Comparison of ENCODE assay signal across 7 cellular contexts in genomic region chr17:77475012-77475976, GRCh38.
DNase-seq lines count a peak whose midpoint lies in the region; ATAC-seq, FAIRE-seq and TF ChIP-seq lines count a peak whose summit lies in the region.

No MANE protein-coding gene starts in this region.

- H3K18ac ChIP-seq in H1 (ENCODE audit: extremely low read depth, low read length): peak overlapping the region; percentile 25

- TF ChIP-seq EP300 in H1 (IDR thresholded peaks at IDR 0.05; ENCODE audit: borderline replicate concordance in 1 of 2, low read depth in 2 of 2, low read length in 2 of 2): no peak

- peaks cover 3% of the 10 kb centered on the region; the same call in 1 of the 2 replicates for H3K23me2 ChIP-seq in H1 (ENCODE audit: low read depth, low read length)

- peaks cover 6 to 77% of the 10 kb centered on the region in 2 experiments for H3K79me2 ChIP-seq in H1 (ENCODE audit: control insufficient read depth in 1 of 2, insufficient read depth in 2 of 2, low read length in 2 of 2)

- TF ChIP-seq RAD21 in H1 (IDR thresholded peaks at IDR 0.05 in 1 of 2, conservative IDR thresholded peaks at IDR 0.05 in 1 of 2; ENCODE audit: low read depth in 2 of 2, low read length in 2 of 2): no peak

- peak overlapping the region; percentile 16; the same call in 1 of the 2 replicates for H2BK20ac ChIP-seq in H1 (ENCODE audit: low read length)

- H2AK5ac ChIP-seq in H1 (ENCODE audit: low read depth, low read length): 0 out of 2 replicates have a peak overlapping the region, but pooled peaks have one; percentile 76

- H3K4me1 ChIP-seq in H1 (replicated peaks in 1 of 4; ENCODE audit: control insufficient read depth in 3 of 4, insufficient read depth in 4 of 4, low read length in 3 of 4) (peaks cover 29 to 81% (median 55%) of the 10 kb centered on the region in 4 experiments), testis (peaks cover 100% of the 10 kb centered on the region)

- intact Hi-C loops in testis (cut with DNase I; ENCODE audit: low total_unique reads): no loop called here

- H3K9me3 ChIP-seq in H1 (ENCODE audit: insufficient read depth in 2 of 2, low read depth in 1 of 2, low read length in 1 of 2) (no peaks in the 10 kb centered on the region), testis (no peaks in the 10 kb centered on the region)

- H3K4me2 ChIP-seq in H1 (ENCODE audit: insufficient read depth in 1 of 2, low read depth in 2 of 2, low read length in 2 of 2): no peak overlapping the region

- no peak overlapping the region; a peak in 1 of 7 replicates for H3K9ac ChIP-seq in H1 (replicated peaks in 1 of 4; ENCODE audit: extremely low read depth in 1 of 4, low read depth in 3 of 4, low read length in 3 of 4)

- ATAC-seq in GM21367 (IDR thresholded peaks at IDR 0.05; ENCODE audit: unreplicated experiment) (no peak), HG03432 (IDR thresholded peaks at IDR 0.05; ENCODE audit: unreplicated experiment) (no peak)

- TF ChIP-seq POLR2A in H1 (IDR thresholded peaks at IDR 0.05; ENCODE audit: control extremely low read depth in 1 of 2, low read depth in 2 of 2, low read length in 2 of 2) (no peak), testis (IDR thresholded peaks at IDR 0.05) (no peak)

- CTCF ChIA-PET in H1 (lab: Charles Lee; ENCODE audit: partially characterized antibody): interaction anchor here (0.7 to 3.2 kb wide), 7 partner anchors 9 to 281 kb away, joined by 3 to 14 read pairs (median 7); no protein-coding TSS in a partner anchor

- H2BK120ac ChIP-seq in H1 (replicated peaks; ENCODE audit: low read depth, low read length): no peak overlapping the region

- peak overlapping the region; percentile 61; the same call in 1 of the 2 replicates for H2BK5ac ChIP-seq in H1 (ENCODE audit: low read depth, low read length)

- no peak overlapping the region for H3K14ac ChIP-seq in H1 (ENCODE audit: insufficient read length)

- POLR2A ChIA-PET in H1 (lab: Charles Lee; ENCODE audit: partially characterized antibody): interaction anchor here (0.6 to 6.1 kb wide), 6 partner anchors 9 to 292 kb away, joined by 3 to 33 read pairs (median 4); no protein-coding TSS in a partner anchor

- H3K79me1 ChIP-seq in H1 (ENCODE audit: low read depth, low read length): peaks cover 24% of the 10 kb centered on the region

- H3K4ac ChIP-seq in H1 (replicated peaks; ENCODE audit: insufficient read length, low read depth, low read length): peak overlapping the region; percentile 58

- peak overlapping the region; percentile 45; the same call in 1 of the 2 replicates for H3K27ac ChIP-seq in H1 (ENCODE audit: low read depth, low read length)
- H3K27ac ChIP-seq in testis: peak overlapping the region in 1 of 2 donors; percentile 74

- FAIRE-seq in H1 (lab: Jason Lieb, UNC): no peak

- TF ChIP-seq CTCF in H1 (IDR thresholded peaks at IDR 0.05; ENCODE audit: control extremely low read depth in 1 of 3, insufficient read depth in 1 of 3, low read depth in 1 of 3, low read length in 3 of 3) (no peak), testis (IDR thresholded peaks at IDR 0.05) (no peak)

- no peak overlapping the region for H4K8ac ChIP-seq in H1 (ENCODE audit: extremely low read depth, insufficient read depth, low read length)

- no peaks in the 10 kb centered on the region for H3K27me3 ChIP-seq in H1 (replicated peaks in 1 of 4; ENCODE audit: control insufficient read depth in 3 of 4, extremely low read depth in 1 of 4, insufficient read depth in 3 of 4, low read length in 3 of 4)
- no peaks in the 10 kb centered on the region for H3K27me3 ChIP-seq in testis

- H4K91ac ChIP-seq in H1 (replicated peaks; ENCODE audit: insufficient read length, low read length): no peak overlapping the region

- peak overlapping the region; percentile 72; the same call in 1 of the 2 replicates for H2BK15ac ChIP-seq in H1 (ENCODE audit: low read length)

- H3K23ac ChIP-seq in H1 (ENCODE audit: insufficient read length): no peak overlapping the region

- H3K36me3 ChIP-seq in H1 (ENCODE audit: control insufficient read depth in 2 of 4, insufficient read depth in 4 of 4, low read length in 3 of 4): peaks cover 0 to 6% (median 0%) of the 10 kb centered on the region in 4 experiments; a peak in 3 of 8 replicates
- no peaks in the 10 kb centered on the region for H3K36me3 ChIP-seq in testis (ENCODE audit: low read depth, missing control alignments)

- in situ Hi-C loops in KBM-7 (cut with MboI; ENCODE audit: low pct_unique_long_range_greater_than_20kb, low sequenced_read_pairs): no loop called here

- H2BK12ac ChIP-seq in H1 (ENCODE audit: low read depth, low read length): peak overlapping the region; percentile 98

- H3K56ac ChIP-seq in H1 (replicated peaks; ENCODE audit: insufficient read length, low read depth, low read length): no peak overlapping the region

- 89% methylated on average over 27 of the region's 27 CpGs; no CpG with 5 or more reads in 1 of the 2 experiments for WGBS in H1 (ENCODE audit: extremely low coverage in 1 of 2, insufficient coverage in 1 of 2, insufficient read length in 1 of 2, insufficient replicate concordance in 2 of 2, low coverage in 1 of 2, low lambda C conversion rate in 2 of 2, missing lambda C conversion rate in 1 of 2), 2 experiments
- 61 to 80% methylated on average over 22 to 27 of the region's 27 CpGs for WGBS in testis, 2 donors

- DNase-seq in KBM-7: peak; percentile 73
- peak; percentile 72 to 75 for DNase-seq in activated CD4-positive, alpha-beta T cell treated with anti-CD3 and anti-CD28 coated beads, Interleukin-2, amount 50 U/mL, for 4 hours
- DNase-seq in H1 (ENCODE audit: low read depth in 1 of 2, low spot score in 2 of 2): no peak
- DNase-seq in smooth muscle cell of the brain vasculature (ENCODE audit: low read depth, low spot score): peak; percentile 78
- DNase-seq in testis: no peak

- H3K4me3 ChIP-seq in H1 (ENCODE audit: extremely low read depth in 1 of 4, insufficient read depth in 2 of 4, low read depth in 3 of 4, low read length in 4 of 4) (no peak overlapping the region), testis (no peak overlapping the region)

- peaks cover 7 to 11% of the 10 kb centered on the region in 2 experiments for H4K20me1 ChIP-seq in H1 (replicated peaks in 1 of 2; ENCODE audit: control insufficient read depth in 1 of 2, insufficient read depth in 2 of 2, low read length in 2 of 2)

- no peak overlapping the region for H4K5ac ChIP-seq in H1 (ENCODE audit: insufficient read length, low read depth, low read length)

- no peak overlapping the region for H2AFZ ChIP-seq in H1 (ENCODE audit: low read length)

TF ChIP-seq in H1, 55 proteins besides CTCF, POLR2A, EP300 and RAD21:
- TF ChIP-seq SIN3A (conservative IDR thresholded peaks at IDR 0.05 in 1 of 2, IDR thresholded peaks at IDR 0.05 in 1 of 2; ENCODE audit: low read depth in 1 of 2, low read length in 2 of 2): no peak
- no peak for TF ChIP-seq TCF12 (IDR thresholded peaks at IDR 0.05; ENCODE audit: low read depth, low read length)
- TF ChIP-seq SAP30 (IDR thresholded peaks at IDR 0.05; ENCODE audit: insufficient read depth, insufficient replicate concordance, low read length): no peak
- no peak for TF ChIP-seq CHD2 (IDR thresholded peaks at IDR 0.05; ENCODE audit: low read length)
- TF ChIP-seq KDM4A (IDR thresholded peaks at IDR 0.05; ENCODE audit: low read depth, low read length, severe bottlenecking): no peak
- no peak for TF ChIP-seq ZNF274 (IDR thresholded peaks at IDR 0.05; ENCODE audit: borderline replicate concordance, extremely low read depth, low read length)
- TF ChIP-seq MAFK (IDR thresholded peaks at IDR 0.05; ENCODE audit: low read depth, low read length): no peak
- no peak for TF ChIP-seq SP1 (IDR thresholded peaks at IDR 0.05; ENCODE audit: low read depth, low read length)
- TF ChIP-seq GABPA (IDR thresholded peaks at IDR 0.05; ENCODE audit: borderline replicate concordance, insufficient read depth, low read length): no peak
- TF ChIP-seq PHF8 (conservative IDR thresholded peaks at IDR 0.05; ENCODE audit: low read depth, low read length): no peak
- no peak for TF ChIP-seq CREB1 (IDR thresholded peaks at IDR 0.05)
- TF ChIP-seq FOSL1 (IDR thresholded peaks at IDR 0.05; ENCODE audit: insufficient read depth, low read depth, low read length): no peak
- TF ChIP-seq POU5F1 (IDR thresholded peaks at IDR 0.05; ENCODE audit: low read depth, low read length): no peak
- TF ChIP-seq RBBP5 (IDR thresholded peaks at IDR 0.05; ENCODE audit: borderline replicate concordance, low read depth, low read length): no peak

Comparison
In these comparisons a context has a peak if more than half of its experiments do, and no peak if none do; other contexts are left out.
1. DNase-seq: peak in KBM-7 (single experiment), activated CD4-positive, alpha-beta T cell treated with anti-CD3 and anti-CD28 coated beads, Interleukin-2, amount 50 U/mL, for 4 hours (2 of 2) and smooth muscle cell of the brain vasculature (single experiment); none in H1 (0 of 2) and testis (single experiment).